Comparison of ENCODE assay signal across 26 cellular contexts in the genomic region with DNA sequence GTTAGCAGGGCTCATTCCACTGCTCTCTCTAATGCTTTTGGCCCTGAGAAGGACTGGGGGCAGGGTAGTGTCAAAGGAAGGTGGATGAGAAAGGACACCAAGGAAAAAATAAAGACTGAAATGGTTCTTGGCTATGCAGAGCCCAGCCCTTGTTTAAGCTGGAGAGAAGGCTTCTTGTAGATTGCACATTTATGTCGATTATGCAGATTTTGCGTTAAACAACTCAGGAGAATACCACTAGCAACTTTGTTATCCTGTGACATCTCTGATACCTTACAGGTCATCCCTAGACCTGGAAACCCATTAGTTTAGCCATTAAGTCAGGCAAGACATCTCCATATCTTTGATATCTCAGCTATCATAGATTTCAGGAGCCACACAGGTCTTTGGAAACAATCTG. TPM values are rescaled to one million over a fixed set of nuclear protein-coding genes. Genes with fewer than 3 reads are reported as not detected.
"Had no signal": no experiment of that assay in that cellular context is flagged by ENCODE, and none has a peak within 500 bp of the region (broad histone marks: within the 10 kb centered on the region; RNA-seq: fewer than 3 reads in every experiment).

No MANE protein-coding gene starts in this region.

- DNase-seq: activated CD4-positive, alpha-beta T cell treated with anti-CD3 and anti-CD28 coated beads, Interleukin-2, amount 50 U/mL, for 1 hour; activated naive CD4-positive, alpha-beta T cell treated with Interleukin-2 at 50 U/mL for 16 hours; body of pancreas; effector CD4-positive, alpha-beta T cell; erythroblast; foreskin fibroblast; heart right ventricle; left colon; nucleus accumbens; right cardiac atrium; stimulated activated CD4-positive, alpha-beta T cell treated with anti-CD3 and anti-CD28 coated beads, Interleukin-12 subunit alpha, Interleukin-12 subunit beta, amount 100 ng/mL, for 4 hours; stimulated activated CD4-positive, alpha-beta T cell treated with anti-CD3 and anti-CD28 coated beads, Interleukin-4, amount 100 ng/mL, for 4 hours; T-helper 17 cell had no signal

- H3K9ac ChIP-seq: parathyroid adenoma had no signal

- H3K36me3 ChIP-seq: heart right ventricle, upper lobe of left lung had no signal

- H3K4me3 ChIP-seq: body of pancreas, heart right ventricle, upper lobe of left lung had no signal

- H3K9me3 ChIP-seq: body of pancreas, heart right ventricle, upper lobe of left lung had no signal

- H3K4me3 Mint-ChIP-seq: dendritic cell treated with granulocyte-macrophage colony-stimulating factor and Interleukin-4, amounts not matched to agents 40 ng/mL and 50 ng/mL, for 4 days; memory B cell; T-helper 17 cell had no signal

- ATAC-seq: body of pancreas, heart right ventricle, left colon, right cardiac atrium, T-helper 17 cell had no signal

- H3K4me1 ChIP-seq: body of pancreas, heart right ventricle, parathyroid adenoma, upper lobe of left lung had no signal

- H3K36me3 Mint-ChIP-seq: memory B cell had no signal

- H3K9me3 Mint-ChIP-seq: dendritic cell treated with granulocyte-macrophage colony-stimulating factor and Interleukin-4, amounts not matched to agents 40 ng/mL and 50 ng/mL, for 4 days; memory B cell had no signal

- H3K79me2 ChIP-seq: parathyroid adenoma had no signal

- H3K27ac ChIP-seq: body of pancreas, heart right ventricle, parathyroid adenoma, upper lobe of left lung had no signal

- H3K27me3 ChIP-seq: body of pancreas, upper lobe of left lung had no signal

- H2AFZ ChIP-seq: parathyroid adenoma had no signal

- FAIRE-seq: keratinocyte had no signal

RNA-seq across cellular contexts. Expression of gene IL17F, which starts 11.1 kb away (rescaled TPM):
- total RNA-seq: body of pancreas, cardiac septum, fibroblast of lung, heart right ventricle, left colon, lower leg skin, mononuclear cell, myocyte, pulmonary artery endothelial cell, right cardiac atrium, skeletal muscle tissue, upper lobe of left lung had no signal
- polyA plus RNA-seq: fibroblast of lung, heart right ventricle, keratinocyte, neural cell, right cardiac atrium had no signal
